20 cellular contexts compared by ENCODE assay signal in the genomic region with DNA sequence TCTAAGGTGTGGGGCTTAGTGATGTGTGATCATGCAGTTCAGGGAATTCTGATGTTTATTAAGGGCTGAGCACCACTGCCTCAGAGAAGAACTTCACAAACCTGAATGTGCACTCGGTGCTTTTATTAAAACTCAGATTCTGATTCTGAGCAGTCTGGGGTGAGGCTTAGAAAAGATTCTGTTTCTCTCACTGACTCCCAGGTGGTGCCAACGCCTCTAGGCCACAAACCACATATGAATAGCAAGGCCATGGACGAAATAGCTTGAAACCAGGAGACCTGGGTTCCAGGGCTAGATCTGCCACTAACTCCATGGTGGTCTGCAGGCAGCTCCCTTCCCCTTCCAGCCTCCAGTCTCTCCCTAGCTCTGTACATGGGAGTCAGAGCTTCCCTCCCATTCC.
"Had no signal": no experiment of that assay in that cellular context is flagged by ENCODE, and none has a peak within 500 bp of the region (broad histone marks: within the 10 kb centered on the region; RNA-seq: fewer than 3 reads in every experiment).

No MANE protein-coding gene starts in this region.

- H3K27ac ChIP-seq: gastroesophageal sphincter, left ventricle myocardium inferior, lower lobe of right lung, neutrophil, thoracic aorta had no signal

- H3K4me3 ChIP-seq: esophagus squamous epithelium, gastroesophageal sphincter, left ventricle myocardium inferior, lower lobe of right lung, stomach, thoracic aorta, transverse colon had no signal

- H3K9me3 ChIP-seq: esophagus squamous epithelium, gastroesophageal sphincter, left ventricle myocardium inferior, lower lobe of right lung, neutrophil, stomach, thoracic aorta, transverse colon had no signal

- H3K36me3 ChIP-seq: esophagus squamous epithelium, gastroesophageal sphincter, left ventricle myocardium inferior, lower lobe of right lung, neutrophil, stomach, thoracic aorta, transverse colon had no signal

- H3K4me1 ChIP-seq: gastroesophageal sphincter, left ventricle myocardium inferior, lower lobe of right lung, stomach, transverse colon had no signal

- DNase-seq: effector memory CD8-positive, alpha-beta T cell; esophagus squamous epithelium; foreskin fibroblast; glutamatergic neuron; kidney; left cardiac atrium; left ventricle myocardium inferior; lower lobe of right lung; midbrain; naive B cell; nephron progenitor cell; small intestine; stimulated activated CD4-positive, alpha-beta T cell treated with anti-CD3 and anti-CD28 coated beads, Interleukin-12 subunit alpha, Interleukin-12 subunit beta, amount 100 ng/mL, for 4 hours; stimulated activated naive CD4-positive, alpha-beta T cell; stomach; substantia nigra; transverse colon had no signal

- H3K27me3 ChIP-seq: esophagus squamous epithelium, neutrophil, stomach, transverse colon had no signal

- ATAC-seq: effector memory CD8-positive, alpha-beta T cell; gastroesophageal sphincter; left cardiac atrium; lower lobe of right lung had no signal
